In genomic region chr1:9687876-9688582, GRCh38 we compare ENCODE assay signal across 8 cellular contexts. TPM values are rescaled to one million over a fixed set of nuclear protein-coding genes. Genes with fewer than 3 reads are reported as not detected.
DNase-seq lines count a peak whose midpoint lies in the region; ATAC-seq, FAIRE-seq and TF ChIP-seq lines count a peak whose summit lies in the region.

No MANE protein-coding gene starts in this region.

- no peaks in the 10 kb centered on the region for H3K9me3 Mint-ChIP-seq in natural killer cell

- no peak overlapping the region for H3K9ac ChIP-seq in endothelial cell of umbilical vein (replicated peaks; ENCODE audit: extremely low read depth, insufficient read depth, low read length)

- CTCF ChIA-PET in A673 (lab: Charles Lee): interaction anchor here (0.5 kb wide), 1 partner anchor 19 kb away, joined by 5 read pairs; no protein-coding TSS in a partner anchor
- CTCF ChIA-PET in endothelial cell of umbilical vein (lab: Charles Lee): interaction anchor here (0.6 to 1.5 kb wide), 4 partner anchors 15 to 181 kb away, joined by 3 to 7 read pairs (median 4); no protein-coding TSS in a partner anchor

- peak overlapping the region; percentile 83 for H3K4me3 Mint-ChIP-seq in natural killer cell

- H3K27me3 Mint-ChIP-seq in natural killer cell (ENCODE audit: low read depth in 2 of 2): no peaks in the 10 kb centered on the region

- intact Hi-C loops in A673 (cut with micrococcal nuclease; ENCODE audit: unreplicated experiment): no loop called here
- intact Hi-C loops in endothelial cell of umbilical vein (cut with micrococcal nuclease): loop anchor here (1.0 kb wide), 1 partner anchor 61 kb away; no protein-coding TSS in a partner anchor
- intact Hi-C loops in natural killer cell (cut with micrococcal nuclease): loop anchor here (1.0 kb wide), 1 partner anchor 33 kb away; no protein-coding TSS in a partner anchor

- H3K4me1 ChIP-seq in A673 (ENCODE audit: insufficient read depth, low read length, poor library complexity, severe bottlenecking) (peaks cover 10% of the 10 kb centered on the region), Peyer's patch (peaks cover 6 to 39% (median 23%) of the 10 kb centered on the region in 4 donors), endothelial cell of umbilical vein (ENCODE audit: control insufficient read depth, extremely low read depth, insufficient read depth, low read length) (peaks cover 25% of the 10 kb centered on the region)

- H3K9me1 ChIP-seq in endothelial cell of umbilical vein (replicated peaks; ENCODE audit: control insufficient read depth, extremely low read depth, insufficient read depth, low read length): no peaks in the 10 kb centered on the region

- ATAC-seq in natural killer cell (no peak), HG02798 (IDR thresholded peaks at IDR 0.05; ENCODE audit: poor library complexity, unreplicated experiment) (no peak), GM21528 (IDR thresholded peaks at IDR 0.05; ENCODE audit: low FRiP score, unreplicated experiment) (no peak)

- H3K4me3 ChIP-seq in A673 (ENCODE audit: low read depth, low read length, poor library complexity, severe bottlenecking) (peak overlapping the region; percentile 58), GM12875 (ENCODE audit: low read depth, low read length) (peak overlapping the region; percentile 70), Peyer's patch (peak overlapping the region; percentile 48 to 86 (median 56)), endothelial cell of umbilical vein (replicated peaks in 1 of 3; ENCODE audit: insufficient read depth in 1 of 3, low read depth in 1 of 3, low read length in 3 of 3) (peak overlapping the region; percentile 3 to 28 (median 13))

- H4K20me1 ChIP-seq in endothelial cell of umbilical vein (replicated peaks; ENCODE audit: control insufficient read depth, extremely low read depth, insufficient read depth, low read length): no peaks in the 10 kb centered on the region

- H3K36me3 ChIP-seq in A673 (ENCODE audit: insufficient read depth, low read length, poor library complexity, severe bottlenecking) (no peaks in the 10 kb centered on the region), Peyer's patch (no peaks in the 10 kb centered on the region), endothelial cell of umbilical vein (ENCODE audit: control insufficient read depth in 2 of 2, extremely low read depth in 1 of 2, insufficient read depth in 2 of 2, low read length in 2 of 2) (no peaks in the 10 kb centered on the region)

- H3K79me2 ChIP-seq in endothelial cell of umbilical vein (ENCODE audit: control insufficient read depth, insufficient read depth, low read length): no peaks in the 10 kb centered on the region

- peaks cover 67 to 79% of the 10 kb centered on the region in 2 donors for H3K4me1 Mint-ChIP-seq in natural killer cell

- H3K27me3 ChIP-seq in A673 (replicated peaks; ENCODE audit: insufficient read depth, low read depth, low read length, poor library complexity): no peaks in the 10 kb centered on the region
- H3K27me3 ChIP-seq in Peyer's patch: no peaks in the 10 kb centered on the region
- peaks cover 4 to 12% of the 10 kb centered on the region in 2 experiments for H3K27me3 ChIP-seq in endothelial cell of umbilical vein (ENCODE audit: control insufficient read depth in 2 of 2, insufficient read depth in 2 of 2, low read length in 2 of 2)

- no TSS peak for BruUV-seq in A673 (replicated peaks; lab: Mats Ljungman, UMichigan)
- BruUV-seq in endothelial cell of umbilical vein (replicated peaks; lab: Mats Ljungman, UMichigan): no TSS peak

- H3K9me3 ChIP-seq in A673 (ENCODE audit: low read depth, low read length, poor library complexity, severe bottlenecking) (no peaks in the 10 kb centered on the region), Peyer's patch (peaks cover 0 to 4% (median 0%) of the 10 kb centered on the region in 4 donors), endothelial cell of umbilical vein (replicated peaks; ENCODE audit: control insufficient read depth, insufficient read depth, low read length) (no peaks in the 10 kb centered on the region)

- no peaks in the 10 kb centered on the region for H3K36me3 Mint-ChIP-seq in natural killer cell

- peak; percentile 50 for FAIRE-seq in endothelial cell of umbilical vein (lab: Jason Lieb, UNC)

- H2AFZ ChIP-seq in endothelial cell of umbilical vein (ENCODE audit: low read depth, low read length): peak overlapping the region; percentile 80

- peak overlapping the region; percentile 95 for H3K27ac Mint-ChIP-seq in natural killer cell

- peak; percentile 36 for DNase-seq in A673 (ENCODE audit: low spot score)
- peak in 1 of 3 donors; percentile 29 for DNase-seq in Peyer's patch
- DNase-seq in endothelial cell of umbilical vein (ENCODE audit: low read depth, low spot score): peak; percentile 22
- peak; percentile 26 for DNase-seq in natural killer cell
- DNase-seq in activated gamma-delta T cell treated with Interleukin-2 at 50 U/mL for 16 hours: no peak

- peak overlapping the region; percentile 66 for H3K4me2 ChIP-seq in endothelial cell of umbilical vein (ENCODE audit: insufficient read depth, low read length)

- no peak for TF ChIP-seq CTCF in A673 (conservative IDR thresholded peaks at IDR 0.05; ENCODE audit: low read depth, low read length)
- no peak for TF ChIP-seq CTCF in GM12875 (IDR thresholded peaks at IDR 0.05; ENCODE audit: borderline replicate concordance, insufficient read depth, low read depth, low read length)
- TF ChIP-seq CTCF in Peyer's patch (IDR thresholded peaks at IDR 0.05): no peak
- no peak for TF ChIP-seq CTCF in endothelial cell of umbilical vein (IDR thresholded peaks at IDR 0.05; ENCODE audit: extremely low read depth in 1 of 2, insufficient read depth in 1 of 2, low read depth in 1 of 2, low read length in 2 of 2)
- TF ChIP-seq CTCF in natural killer cell (IDR thresholded peaks at IDR 0.05): no peak

- H3K27ac ChIP-seq in A673 (ENCODE audit: low read depth, low read length, poor library complexity, severe bottlenecking): no peak overlapping the region
- peak overlapping the region in 3 of 4 donors; percentile 28 to 87 (median 44) for H3K27ac ChIP-seq in Peyer's patch
- no peak overlapping the region for H3K27ac ChIP-seq in endothelial cell of umbilical vein (ENCODE audit: insufficient read depth, low read depth, low read length)

- dilution Hi-C loops in endothelial cell of umbilical vein (cut with MboI; ENCODE audit: extremely low pct_ligation_motif_present, low sequenced_read_pairs): no loop called here

- POLR2A ChIA-PET in A673 (lab: Charles Lee; ENCODE audit: low non-redundant PET): no interaction called here
- POLR2A ChIA-PET in endothelial cell of umbilical vein (lab: Charles Lee): no interaction called here

- TF ChIP-seq POLR2A in Peyer's patch (IDR thresholded peaks at IDR 0.05): no peak
- TF ChIP-seq POLR2A in endothelial cell of umbilical vein (IDR thresholded peaks at IDR 0.05; ENCODE audit: low read depth, low read length): no peak

TF ChIP-seq in endothelial cell of umbilical vein, 7 proteins besides CTCF, POLR2A, EP300 and RAD21:
- TF ChIP-seq FOS (IDR thresholded peaks at IDR 0.05; ENCODE audit: borderline replicate concordance, insufficient read depth, low read length): no peak
- no peak for TF ChIP-seq MYC (IDR thresholded peaks at IDR 0.05; ENCODE audit: low read depth, low read length)
- TF ChIP-seq EZH2 (IDR thresholded peaks at IDR 0.05; ENCODE audit: borderline replicate concordance, low read depth, low read length, severe bottlenecking): no peak
- no peak for TF ChIP-seq MAX (IDR thresholded peaks at IDR 0.05; ENCODE audit: insufficient read depth, insufficient read length)
- no peak for TF ChIP-seq JUN (IDR thresholded peaks at IDR 0.05; ENCODE audit: borderline replicate concordance, insufficient read depth, insufficient read length, low read depth)
- TF ChIP-seq POLR2AphosphoS5 (IDR thresholded peaks at IDR 0.05; ENCODE audit: insufficient read depth, low read depth, low read length): no peak
- TF ChIP-seq GATA2 (IDR thresholded peaks at IDR 0.05; ENCODE audit: insufficient read depth, insufficient read length, low read depth, low read length): no peak

RNA-seq across cellular contexts. Expression of gene PIK3CD, which starts 36.5 kb away (rescaled TPM):
- total RNA-seq in A673 (2021) (2.1 and 5.0 TPM in 2 replicates), Peyer's patch (10 to 100 TPM in 2 of 4 donors, 1 to 10 TPM in 2; 2.8 to 34.7 (median 7.6) TPM), endothelial cell of umbilical vein (5.2 and 7.3 TPM in 2 replicates), natural killer cell (100 to 1,000 TPM; 171 to 240 (median 198) TPM)
- 3.5 and 3.9 TPM in 2 replicates for polyA plus RNA-seq in endothelial cell of umbilical vein
- 2.9 and 3.2 TPM in 2 replicates for polyA plus RNA-seq in endothelial cell of umbilical vein (2011; cell fraction: cytosol; rRNA removed)
- polyA plus RNA-seq in endothelial cell of umbilical vein (2011; cell fraction: nucleus; rRNA removed): 11.2 and 14.6 TPM in 2 replicates
- polyA plus RNA-seq in endothelial cell of umbilical vein (2012): 5.4 and 5.7 TPM in 2 replicates
- polyA minus RNA-seq in endothelial cell of umbilical vein: 5.0 and 5.3 TPM in 2 replicates
- polyA minus RNA-seq in endothelial cell of umbilical vein (2011; cell fraction: cytosol; rRNA and poly(A)+ RNA removed): 1.0 TPM
- 5.0 and 5.8 TPM in 2 replicates for polyA minus RNA-seq in endothelial cell of umbilical vein (2011; cell fraction: nucleus; rRNA and poly(A)+ RNA removed)

Comparison
In these comparisons a context has a peak if more than half of its experiments do, and no peak if none do; other contexts are left out.
1. H3K27ac ChIP-seq: peak in Peyer's patch (3 of 4); none in A673 (single experiment) and endothelial cell of umbilical vein (single experiment).
2. H3K4me3 ChIP-seq: peak in every context shown above with its lines; median percentile 70 in GM12875; 58 in A673; 56 in Peyer's patch; 13 in endothelial cell of umbilical vein.
3. RNA of gene PIK3CD, which starts 36.5 kb away (total RNA-seq): 171 to 240 TPM in natural killer cell; 2.8 to 34.7 TPM in Peyer's patch, 5.2 to 7.3 TPM in endothelial cell of umbilical vein and 2.1 to 5.0 TPM in A673; every median in the first group is over 4 times any median in the second.